ENCODE assay signal across 16 cellular contexts in genomic region chr19:29805026-29805925, GRCh38. TPM values are rescaled to one million over a fixed set of nuclear protein-coding genes. Genes with fewer than 3 reads are reported as not detected.
DNase-seq lines count a peak whose midpoint lies in the region; ATAC-seq, FAIRE-seq and TF ChIP-seq lines count a peak whose summit lies in the region.
"Had no signal": no experiment of that assay in that cellular context is flagged by ENCODE, and none has a peak within 500 bp of the region (broad histone marks: within the 10 kb centered on the region; RNA-seq: fewer than 3 reads in every experiment).

No MANE protein-coding gene starts in this region.

- H2AFZ ChIP-seq in HepG2 (ENCODE audit: low read length), result no peak overlapping the region

- CTCF ChIA-PET in HepG2 (lab: Yijun Ruan, JAX; ENCODE audit: low intra/inter-chr PET ratio, low total read pairs), result no interaction called here

- H3K9me3 Mint-ChIP-seq in activated T-helper 1 cell treated with anti-CD3 and anti-CD28 coated beads, Interleukin-12 subunit alpha, Interleukin-12 subunit beta, Interleukin-2, Interleukin-4 antibody, amounts not matched to agents 30 ng/mL and 10 ng/mL and 1 ng/mL, durations not matched to agents 14 hours and 24 hours and 36 hours, result no peaks in the 10 kb centered on the region
- H3K9me3 Mint-ChIP-seq: activated CD4-positive, alpha-beta memory T cell treated with anti-CD3 and anti-CD28 coated beads, Interleukin-2, amount 10 ng/mL, durations not matched to agents 7 days and 5 days; effector memory CD8-positive, alpha-beta T cell; stimulated activated memory B cell treated with anti-CD40 and anti-IgM and Interleukin-4, amounts not matched to agents 10 μg/mL and 1 μg/mL and 100 μg/mL, for 72 hours had no signal

- H3K9me3 ChIP-seq in HepG2 (ENCODE audit: low read length), result no peaks in the 10 kb centered on the region
- no peaks in the 10 kb centered on the region for H3K9me3 ChIP-seq in effector memory CD4-positive, alpha-beta T cell (ENCODE audit: control insufficient read depth, low read length)

- H3K4me1 ChIP-seq in HepG2 (ENCODE audit: insufficient read depth, low read length), result peaks cover 26% of the 10 kb centered on the region
- no peaks in the 10 kb centered on the region for H3K4me1 ChIP-seq in effector memory CD4-positive, alpha-beta T cell (ENCODE audit: control insufficient read depth, insufficient read depth, low read length, poor library complexity, severe bottlenecking)

- POLR2A ChIA-PET in HepG2 (lab: Yijun Ruan, JAX), result interaction anchor here (1.0 to 1.4 kb wide), 3 partner anchors 36 to 40 kb away, joined by 3 to 7 read pairs (median 5); no protein-coding TSS in a partner anchor

- BruUV-seq in HepG2 (replicated peaks; lab: Mats Ljungman, UMichigan), result no TSS peak

- peaks cover 12% of the 10 kb centered on the region for H3K4me1 Mint-ChIP-seq in activated T-helper 1 cell treated with anti-CD3 and anti-CD28 coated beads, Interleukin-12 subunit alpha, Interleukin-12 subunit beta, Interleukin-2, Interleukin-4 antibody, amounts not matched to agents 30 ng/mL and 10 ng/mL and 1 ng/mL, durations not matched to agents 14 hours and 24 hours and 36 hours (ENCODE audit: low read depth)

- no peaks in the 10 kb centered on the region for H4K20me1 ChIP-seq in HepG2 (ENCODE audit: insufficient read depth, low read length)

- H3K4me3 ChIP-seq in HepG2 (replicated peaks in 1 of 3; ENCODE audit: insufficient read depth in 1 of 3, low read depth in 2 of 3, low read length in 3 of 3), result peak overlapping the region in 1 of 3 experiments; percentile 32; a peak in 1 of 6 replicates
- no peak overlapping the region for H3K4me3 ChIP-seq in effector memory CD4-positive, alpha-beta T cell (ENCODE audit: insufficient read depth, low read depth, low read length, poor library complexity, severe bottlenecking)

- FAIRE-seq in H54 (lab: Jason Lieb, UNC), result peak; percentile 41
- FAIRE-seq in HepG2 (lab: Jason Lieb, UNC), result peak; percentile 59
- FAIRE-seq: bronchial epithelial cell, keratinocyte had no signal

- TF ChIP-seq RAD21 in HepG2 (CRISPR knock-in tag; IDR thresholded peaks at IDR 0.05), result no peak

- H3K79me2 ChIP-seq in HepG2 (ENCODE audit: insufficient read depth, low read length), result no peaks in the 10 kb centered on the region

- TF ChIP-seq POLR2A in H54 (IDR thresholded peaks at IDR 0.05; ENCODE audit: low read depth, low read length), result no peak
- peak in 1 of 2 experiments; percentile 26; a peak in 1 of 4 replicates for TF ChIP-seq POLR2A in HepG2 (IDR thresholded peaks at IDR 0.05; ENCODE audit: insufficient read depth in 1 of 2, low read depth in 2 of 2, low read length in 2 of 2)

- H3K9ac ChIP-seq in HepG2 (ENCODE audit: insufficient read depth, low read depth, low read length), result no peak overlapping the region; the same call in 1 of the 2 replicates

- H3K27ac Mint-ChIP-seq in activated T-helper 1 cell treated with anti-CD3 and anti-CD28 coated beads, Interleukin-12 subunit alpha, Interleukin-12 subunit beta, Interleukin-2, Interleukin-4 antibody, amounts not matched to agents 30 ng/mL and 10 ng/mL and 1 ng/mL, durations not matched to agents 14 hours and 24 hours and 36 hours, result peak overlapping the region; percentile 67
- H3K27ac Mint-ChIP-seq: activated CD4-positive, alpha-beta memory T cell treated with anti-CD3 and anti-CD28 coated beads, Interleukin-2, amount 10 ng/mL, durations not matched to agents 7 days and 5 days; effector memory CD8-positive, alpha-beta T cell; stimulated activated memory B cell treated with anti-CD40 and anti-IgM and Interleukin-4, amounts not matched to agents 10 μg/mL and 1 μg/mL and 100 μg/mL, for 72 hours had no signal

- H3K36me3 Mint-ChIP-seq in activated T-helper 1 cell treated with anti-CD3 and anti-CD28 coated beads, Interleukin-12 subunit alpha, Interleukin-12 subunit beta, Interleukin-2, Interleukin-4 antibody, amounts not matched to agents 30 ng/mL and 10 ng/mL and 1 ng/mL, durations not matched to agents 14 hours and 24 hours and 36 hours (ENCODE audit: low read depth), result no peaks in the 10 kb centered on the region
- H3K36me3 Mint-ChIP-seq: stimulated activated memory B cell treated with anti-CD40 and anti-IgM and Interleukin-4, amounts not matched to agents 10 μg/mL and 1 μg/mL and 100 μg/mL, for 72 hours had no signal

- in situ Hi-C loops in HepG2 (cut with HindIII; ENCODE audit: extremely low pct_ligation_motif_present, low pct_unique_long_range_greater_than_20kb), result no loop called here

- H3K4me3 Mint-ChIP-seq in activated T-helper 1 cell treated with anti-CD3 and anti-CD28 coated beads, Interleukin-12 subunit alpha, Interleukin-12 subunit beta, Interleukin-2, Interleukin-4 antibody, amounts not matched to agents 30 ng/mL and 10 ng/mL and 1 ng/mL, durations not matched to agents 14 hours and 24 hours and 36 hours, result no peak overlapping the region
- H3K4me3 Mint-ChIP-seq: activated CD4-positive, alpha-beta memory T cell treated with anti-CD3 and anti-CD28 coated beads, Interleukin-2, amount 10 ng/mL, durations not matched to agents 7 days and 5 days; effector memory CD8-positive, alpha-beta T cell; stimulated activated memory B cell treated with anti-CD40 and anti-IgM and Interleukin-4, amounts not matched to agents 10 μg/mL and 1 μg/mL and 100 μg/mL, for 72 hours had no signal

- ATAC-seq in HepG2 (peak; percentile 79), HG02938 (IDR thresholded peaks at IDR 0.05; ENCODE audit: unreplicated experiment) (no peak)
- ATAC-seq: effector memory CD8-positive, alpha-beta T cell had no signal

- H3K4me2 ChIP-seq in HepG2 (ENCODE audit: low read depth, low read length), result peak overlapping the region; percentile 68

- H3K27me3 Mint-ChIP-seq in activated T-helper 1 cell treated with anti-CD3 and anti-CD28 coated beads, Interleukin-12 subunit alpha, Interleukin-12 subunit beta, Interleukin-2, Interleukin-4 antibody, amounts not matched to agents 30 ng/mL and 10 ng/mL and 1 ng/mL, durations not matched to agents 14 hours and 24 hours and 36 hours (ENCODE audit: insufficient read depth), result no peaks in the 10 kb centered on the region
- H3K27me3 Mint-ChIP-seq: activated CD4-positive, alpha-beta memory T cell treated with anti-CD3 and anti-CD28 coated beads, Interleukin-2, amount 10 ng/mL, durations not matched to agents 7 days and 5 days; effector memory CD8-positive, alpha-beta T cell; stimulated activated memory B cell treated with anti-CD40 and anti-IgM and Interleukin-4, amounts not matched to agents 10 μg/mL and 1 μg/mL and 100 μg/mL, for 72 hours had no signal

- TF ChIP-seq EP300 in HepG2 (IDR thresholded peaks at IDR 0.05; ENCODE audit: low read depth in 2 of 2, low read length in 2 of 2), result no peak
- TF ChIP-seq EP300 in HepG2 (CRISPR knock-in tag; IDR thresholded peaks at IDR 0.05; ENCODE audit: borderline replicate concordance), result peak; percentile 34; the same call in 1 of the 2 replicates

- no peak for TF ChIP-seq CTCF in HepG2 (CRISPR knock-in tag; IDR thresholded peaks at IDR 0.05)

- peak; percentile 51 for DNase-seq in AG08395 (ENCODE audit: low spot score)
- peak; percentile 87 for DNase-seq in H54 (ENCODE audit: insufficient read length, low spot score)
- DNase-seq in activated T-helper 1 cell treated with anti-CD3 and anti-CD28 coated beads, Interleukin-12 subunit alpha, Interleukin-12 subunit beta, Interleukin-2, Interleukin-4 antibody, amounts not matched to agents 30 ng/mL and 10 ng/mL and 1 ng/mL, durations not matched to agents 14 hours and 24 hours and 36 hours (ENCODE audit: low spot score), result no peak
- DNase-seq in HepG2 (ENCODE audit: low spot score), result peak; percentile 77
- DNase-seq in effector memory CD4-positive, alpha-beta T cell, result no peak
- no peak for DNase-seq in NCI-H2029 treated with DMSO at 0.1 percent for 48 hours (lab: John Stamatoyannopoulos, UW)
- DNase-seq in HUDEP-2 (lab: John Stamatoyannopoulos, UW; ENCODE audit: unreplicated experiment in 76 of 76), result no peak
- DNase-seq: activated gamma-delta T cell treated with Interleukin-2 at 50 U/mL for 16 hours; effector memory CD8-positive, alpha-beta T cell; NCI-H345; stimulated activated CD4-positive, alpha-beta T cell treated with anti-CD3 and anti-CD28 coated beads, Interleukin-4, amount 100 ng/mL, for 1 hour had no signal

- H3K27ac ChIP-seq in HepG2 (ENCODE audit: extremely low read length, insufficient read depth, low read length), result no peak overlapping the region
- H3K27ac ChIP-seq in effector memory CD4-positive, alpha-beta T cell (ENCODE audit: insufficient read depth, low read length, poor library complexity, severe bottlenecking), result no peak overlapping the region

- intact Hi-C loops in activated T-helper 1 cell treated with anti-CD3 and anti-CD28 coated beads, Interleukin-12 subunit alpha, Interleukin-12 subunit beta, Interleukin-2, Interleukin-4 antibody, amounts not matched to agents 30 ng/mL and 10 ng/mL and 1 ng/mL, durations not matched to agents 14 hours and 24 hours and 36 hours (cut with micrococcal nuclease), result no loop called here
- intact Hi-C loops in HepG2 (cut with micrococcal nuclease; ENCODE audit: unreplicated experiment), result no loop called here

- H3K36me3 ChIP-seq in HepG2 (replicated peaks in 1 of 2; ENCODE audit: control insufficient read depth in 1 of 2, insufficient read depth in 2 of 2, low read length in 2 of 2), result no peaks in the 10 kb centered on the region
- no peaks in the 10 kb centered on the region for H3K36me3 ChIP-seq in effector memory CD4-positive, alpha-beta T cell (ENCODE audit: control insufficient read depth, insufficient read depth, low read length)

- H3K27me3 ChIP-seq in HepG2 (ENCODE audit: control insufficient read depth in 1 of 2, insufficient read depth in 2 of 2, low read length in 2 of 2), result no peaks in the 10 kb centered on the region; a peak in 1 of 5 replicates
- no peaks in the 10 kb centered on the region for H3K27me3 ChIP-seq in effector memory CD4-positive, alpha-beta T cell (replicated peaks; ENCODE audit: control insufficient read depth, insufficient read depth, low read length, poor library complexity, severe bottlenecking)

- WGBS in HepG2 (ENCODE audit: low lambda C conversion rate), result under 1% methylated on average over 14 of the region's 18 CpGs

RNA-seq across cellular contexts. Expression of gene CCNE1, which starts 6.5 kb away (rescaled TPM):
- total RNA-seq in activated T-helper 1 cell treated with anti-CD3 and anti-CD28 coated beads, Interleukin-12 subunit alpha, Interleukin-12 subunit beta, Interleukin-2, Interleukin-4 antibody, amounts not matched to agents 30 ng/mL and 10 ng/mL and 1 ng/mL, durations not matched to agents 14 hours and 24 hours and 36 hours, result 55.1 and 58.4 TPM in 2 replicates
- 46.9 and 50.6 TPM in 2 replicates for total RNA-seq in HepG2 (2016; rRNA removed; fragmentation: Illumina TruSeq; extraction: Trizol)
- 38.2 and 42.8 TPM in 2 replicates for total RNA-seq in HepG2 (2016; cell fraction: cytosol; rRNA removed; fragmentation: Illumina TruSeq; extraction: Trizol; ENCODE audit: low read depth)
- total RNA-seq in HepG2 (2016; cell fraction: insoluble cytoplasmic fraction; rRNA removed; fragmentation: Illumina TruSeq; extraction: Trizol), result 46.5 and 48.3 TPM in 2 replicates
- 68.3 and 74.7 TPM in 2 replicates for total RNA-seq in HepG2 (2016; cell fraction: membrane; rRNA removed; fragmentation: Illumina TruSeq; extraction: Trizol)
- total RNA-seq in HepG2 (2016; cell fraction: nucleus; rRNA removed; fragmentation: Illumina TruSeq; extraction: Trizol), result 25.8 and 26.1 TPM in 2 replicates
- 12.4 and 16.0 TPM in 2 replicates for polyA plus RNA-seq in HepG2 (2011; rRNA removed)
- 13.7 and 13.8 TPM in 2 replicates for polyA plus RNA-seq in HepG2 (2011; cell fraction: cytosol; rRNA removed)
- polyA plus RNA-seq in HepG2 (2011; cell fraction: nucleus; rRNA removed), result 12.6 and 14.9 TPM in 2 replicates
- polyA plus RNA-seq in HepG2 (2012), result 9.4 and 15.3 TPM in 2 replicates
- polyA plus RNA-seq in HepG2 (2016; cell fraction: cytosol; fragmentation: Illumina TruSeq; extraction: Trizol; ENCODE audit: low read depth), result 41.9 and 55.0 TPM in 2 replicates
- 48.2 and 54.2 TPM in 2 replicates for polyA plus RNA-seq in HepG2 (2016; cell fraction: insoluble cytoplasmic fraction; fragmentation: Illumina TruSeq; extraction: Trizol; ENCODE audit: low read depth)
- 56.6 and 66.9 TPM in 2 replicates for polyA plus RNA-seq in HepG2 (2016; cell fraction: membrane; fragmentation: Illumina TruSeq; extraction: Trizol; ENCODE audit: low read depth)
- 46.3 and 47.1 TPM in 2 replicates for polyA plus RNA-seq in HepG2 (2016; cell fraction: nucleus; fragmentation: Illumina TruSeq; extraction: Trizol; ENCODE audit: insufficient read depth, low read depth)
- 11.3 and 13.3 TPM in 2 replicates for polyA minus RNA-seq in HepG2 (2011; rRNA and poly(A)+ RNA removed; ENCODE audit: low replicate concordance)
- polyA minus RNA-seq in HepG2 (2011; cell fraction: cytosol; rRNA and poly(A)+ RNA removed), result 6.7 and 7.8 TPM in 2 replicates
- 8.7 and 9.8 TPM in 2 replicates for polyA minus RNA-seq in HepG2 (2011; cell fraction: nucleus; rRNA and poly(A)+ RNA removed)

Comparison
In these comparisons a context has a peak if more than half of its experiments do, and no peak if none do; other contexts are left out.
1. DNase-seq: peak in AG08395 (single experiment), H54 (single experiment) and HepG2 (single experiment); none in activated T-helper 1 cell treated with anti-CD3 and anti-CD28 coated beads, Interleukin-12 subunit alpha, Interleukin-12 subunit beta, Interleukin-2, Interleukin-4 antibody, amounts not matched to agents 30 ng/mL and 10 ng/mL and 1 ng/mL, durations not matched to agents 14 hours and 24 hours and 36 hours (single experiment), effector memory CD4-positive, alpha-beta T cell (0 of 3), NCI-H2029 treated with DMSO at 0.1 percent for 48 hours (single experiment) and HUDEP-2 (0 of 76).